In the genomic region with DNA sequence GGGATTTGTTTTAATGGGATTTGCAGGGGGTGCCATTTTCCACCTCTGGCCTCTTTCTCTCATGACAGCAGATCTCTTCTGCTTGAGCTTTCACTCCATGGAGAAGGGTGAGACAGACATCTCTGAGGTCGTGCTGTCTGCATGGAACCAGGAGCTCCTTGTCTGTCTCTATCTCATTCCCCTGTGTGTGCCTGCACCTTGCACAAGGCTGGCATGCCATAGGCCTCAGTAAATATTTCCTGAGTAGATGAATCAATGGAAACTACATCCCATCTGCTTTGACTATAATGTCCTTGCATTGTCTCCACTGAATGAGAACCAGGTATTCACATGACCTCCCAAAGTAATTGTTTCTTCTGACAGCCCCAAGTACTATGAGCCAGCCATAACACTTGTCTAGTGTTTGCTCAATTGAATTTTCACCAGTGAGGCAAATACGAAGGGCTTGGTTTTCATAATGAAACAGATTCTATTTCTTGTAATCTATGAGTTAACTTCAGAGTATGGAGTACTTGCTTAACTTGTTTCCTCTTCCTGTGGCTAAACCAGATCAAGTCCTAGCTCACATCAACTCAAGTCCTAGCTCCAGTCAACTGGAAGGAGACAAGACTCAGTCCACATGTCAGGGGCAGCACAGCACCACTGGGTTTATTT, we compare ENCODE assay signal across 11 cellular contexts. TPM values are rescaled to one million over a fixed set of nuclear protein-coding genes. Genes with fewer than 3 reads are reported as not detected.
A peak's percentile ranks its signal among the peaks of the same experiment; 100 is the strongest.
DNase-seq lines count a peak whose midpoint lies in the region; ATAC-seq and TF ChIP-seq lines count a peak whose summit lies in the region.
"Had no signal": no experiment of that assay in that cellular context is flagged by ENCODE, and none has a peak within 500 bp of the region (broad histone marks: within the 10 kb centered on the region; RNA-seq: fewer than 3 reads in every experiment).

No MANE protein-coding gene starts in this region.

- H3K4me2 ChIP-seq in BLaER1 treated with 17β-estradiol and CSF1 and Interleukin-3, amounts not matched to agents 10 nM and 100 nM = peak overlapping the region in 6 of 11 experiments; percentile 20 to 71 (median 65); a peak in 11 of 22 replicates

- H4K20me1 ChIP-seq in BLaER1 treated with 17β-estradiol and CSF1 and Interleukin-3, amounts not matched to agents 10 nM and 100 nM = no peaks in the 10 kb centered on the region

- DNase-seq in NOMO-1 treated with dmso at 0.1 percent for 144 hours (lab: John Stamatoyannopoulos, UW; ENCODE audit: unreplicated experiment) (peak; percentile 32), fibroblast of gingiva (ENCODE audit: low read depth) (peak; percentile 40), Peyer's patch (no peak), HuH-7 (ENCODE audit: low spot score) (no peak), ACHN (no peak)
- DNase-seq: aorta, DND-41 had no signal

- in situ Hi-C loops in ACHN (cut with HindIII; ENCODE audit: low pct_ligation_motif_present, low pct_unique_long_range_greater_than_20kb, low sequenced_read_pairs) = no loop called here

- peaks cover 5 to 67% (median 18%) of the 10 kb centered on the region in 11 experiments for H3K9me3 ChIP-seq in BLaER1 treated with 17β-estradiol and CSF1 and Interleukin-3, amounts not matched to agents 10 nM and 100 nM (replicated peaks in 1 of 11)
- H3K9me3 ChIP-seq in Peyer's patch = no peaks in the 10 kb centered on the region

- no peak for TF ChIP-seq POLR2A in Peyer's patch (IDR thresholded peaks at IDR 0.05)

- no peaks in the 10 kb centered on the region for H3K27me3 ChIP-seq in BLaER1 treated with 17β-estradiol and CSF1 and Interleukin-3, amounts not matched to agents 10 nM and 100 nM
- no peaks in the 10 kb centered on the region for H3K27me3 ChIP-seq in Peyer's patch

- H3K36me3 ChIP-seq in BLaER1 treated with 17β-estradiol and CSF1 and Interleukin-3, amounts not matched to agents 10 nM and 100 nM = peaks cover 0 to 67% (median 0%) of the 10 kb centered on the region in 11 experiments; a peak in 7 of 22 replicates
- H3K36me3 ChIP-seq in Peyer's patch = no peaks in the 10 kb centered on the region

- ATAC-seq in HG02852 (IDR thresholded peaks at IDR 0.05; ENCODE audit: unreplicated experiment) (peak; percentile 56), HG02678 (IDR thresholded peaks at IDR 0.05; ENCODE audit: unreplicated experiment) (no peak)

- peak overlapping the region in 4 of 11 experiments; percentile 42 to 56 (median 50); a peak in 5 of 22 replicates for H3K9ac ChIP-seq in BLaER1 treated with 17β-estradiol and CSF1 and Interleukin-3, amounts not matched to agents 10 nM and 100 nM

- H3K4me3 ChIP-seq in BLaER1 treated with 17β-estradiol and CSF1 and Interleukin-3, amounts not matched to agents 10 nM and 100 nM = no peak overlapping the region
- no peak overlapping the region for H3K4me3 ChIP-seq in Peyer's patch

- no peak for TF ChIP-seq CTCF in Peyer's patch (IDR thresholded peaks at IDR 0.05)

- peaks cover 0 to 90% (median 23%) of the 10 kb centered on the region in 10 experiments; a peak in 12 of 20 replicates for H3K4me1 ChIP-seq in BLaER1 treated with 17β-estradiol and CSF1 and Interleukin-3, amounts not matched to agents 10 nM and 100 nM
- no peaks in the 10 kb centered on the region for H3K4me1 ChIP-seq in Peyer's patch

- peak overlapping the region in 7 of 11 experiments; percentile 8 to 95 (median 80); a peak in 14 of 22 replicates for H3K27ac ChIP-seq in BLaER1 treated with 17β-estradiol and CSF1 and Interleukin-3, amounts not matched to agents 10 nM and 100 nM
- H3K27ac ChIP-seq in Peyer's patch = no peak overlapping the region

RNA-seq across cellular contexts. Expression of gene KCNK13, which starts 32.3 kb away (rescaled TPM):
- not detected for total RNA-seq in Peyer's patch
- total RNA-seq: glomerular endothelial cell had no signal

Comparison
In these comparisons a context has a peak if more than half of its experiments do, and no peak if none do; other contexts are left out.
1. H3K27ac ChIP-seq: peak in BLaER1 treated with 17β-estradiol and CSF1 and Interleukin-3, amounts not matched to agents 10 nM and 100 nM (7 of 11); none in Peyer's patch (0 of 4).
2. DNase-seq: peak in NOMO-1 treated with dmso at 0.1 percent for 144 hours (single experiment) and fibroblast of gingiva (single experiment); none in Peyer's patch (0 of 3), HuH-7 (single experiment) and ACHN (single experiment).